31 cellular contexts compared by ENCODE assay signal in the genomic region with DNA sequence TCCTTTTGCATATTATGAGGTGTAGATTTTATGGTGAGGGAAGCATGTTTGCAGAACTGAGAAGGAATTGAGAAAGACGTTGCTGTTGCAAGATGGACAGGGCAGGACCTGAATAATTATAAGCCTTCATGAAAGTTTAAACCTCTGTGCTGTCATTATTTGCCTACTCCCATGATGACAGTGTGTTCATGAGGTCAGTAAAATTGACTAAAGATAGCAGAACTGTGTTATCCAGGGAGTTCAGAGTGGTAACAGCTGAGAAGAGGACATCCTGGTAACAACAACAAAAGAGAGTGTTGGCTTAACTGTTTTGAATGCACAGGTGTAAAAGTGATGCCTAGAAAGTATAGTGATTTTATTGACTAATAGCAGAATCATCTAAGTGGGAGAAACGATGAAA. TPM values are rescaled to one million over a fixed set of nuclear protein-coding genes. Genes with fewer than 3 reads are reported as not detected.
"Had no signal": no experiment of that assay in that cellular context is flagged by ENCODE, and none has a peak within 500 bp of the region (broad histone marks: within the 10 kb centered on the region; RNA-seq: fewer than 3 reads in every experiment).

No MANE protein-coding gene starts in this region.

- H3K4me3 ChIP-seq: adrenal gland, body of pancreas, breast epithelium had no signal

- H3K9me3 ChIP-seq: adrenal gland, body of pancreas, breast epithelium had no signal

- H3K4me1 ChIP-seq: adrenal gland, body of pancreas, breast epithelium had no signal

- H3K36me3 ChIP-seq: adrenal gland, brain microvascular endothelial cell, breast epithelium had no signal

- H3K27me3 ChIP-seq: adrenal gland, body of pancreas, brain microvascular endothelial cell, breast epithelium had no signal

- H3K27ac ChIP-seq: adrenal gland, body of pancreas, brain microvascular endothelial cell, breast epithelium, VCaP had no signal

- DNase-seq: activated B cell treated with CpG ODN at 0.5 μM for 24 hours; activated CD4-positive, alpha-beta memory T cell treated with anti-CD3 and anti-CD28 coated beads for 36 hours; activated CD4-positive, alpha-beta T cell treated with anti-CD3 and anti-CD28 coated beads for 4 hours; activated CD4-positive, alpha-beta T cell treated with anti-CD3 and anti-CD28 coated beads, Interleukin-2, amount 10 ng/mL, durations not matched to agents 24 days and 14 days; activated CD4-positive, alpha-beta T cell treated with anti-CD3 and anti-CD28 coated beads, Interleukin-2, amount 50 U/mL, for 1 hour; activated CD4-positive, alpha-beta T cell treated with anti-CD3 and anti-CD28 coated beads, Interleukin-2, amount 50 U/mL, for 4 hours; activated CD4-positive, CD25-positive, alpha-beta regulatory T cell treated with anti-CD3 and anti-CD28 coated beads, Interleukin-2, amount 50 U/mL, for 72 hours; activated CD8-positive, alpha-beta memory T cell treated with anti-CD3 and anti-CD28 coated beads, Interleukin-2, amount 50 U/mL, for 4 hours; activated CD8-positive, alpha-beta T cell treated with anti-CD3 and anti-CD28 coated beads for 36 hours; activated effector memory CD4-positive, alpha-beta T cell treated with anti-CD3 and anti-CD28 coated beads, Interleukin-2, amount 50 U/mL, for 16 hours; activated gamma-delta T cell treated with Interleukin-2 at 50 U/mL for 16 hours; activated naive CD4-positive, alpha-beta T cell; activated naive CD4-positive, alpha-beta T cell treated with anti-CD3 and anti-CD28 coated beads for 36 hours; activated naive CD4-positive, alpha-beta T cell treated with anti-CD3 and anti-CD28 coated beads, Interleukin-2, amount 50 U/mL, for 16 hours; activated naive CD8-positive, alpha-beta T cell treated with anti-CD3 and anti-CD28 coated beads for 36 hours; activated T-cell treated with anti-CD3 and anti-CD28 coated beads for 4 hours; activated T-cell treated with anti-CD3 and anti-CD28 coated beads, Interleukin-2, amount 50 U/mL, for 1 hour; activated T-cell treated with anti-CD3 and anti-CD28 coated beads, Interleukin-2, amount 50 U/mL, for 4 hours; activated T-cell treated with anti-CD3 and anti-CD28 coated beads, Interleukin-2, amount 50 U/mL, for 72 hours; adrenal gland; amniotic stem cell; aorta; body of pancreas; brain microvascular endothelial cell; central memory CD4-positive, alpha-beta T cell; T-helper 2 cell; T-helper 9 cell had no signal

- FAIRE-seq: astrocyte, TTC549 had no signal

RNA-seq across cellular contexts. Expression of gene HLF, which starts 45.3 kb away (rescaled TPM):
- total RNA-seq: astrocyte had no signal
